23 cellular contexts compared by ENCODE assay signal in genomic region chr20:13648872-13649271, GRCh38.
"Had no signal": no experiment of that assay in that cellular context is flagged by ENCODE, and none has a peak within 500 bp of the region (broad histone marks: within the 10 kb centered on the region; RNA-seq: fewer than 3 reads in every experiment).

No MANE protein-coding gene starts in this region.

- FAIRE-seq: endometrium, frontal cortex had no signal

- H3K4me3 ChIP-seq: body of pancreas, cardiac muscle cell, colonic mucosa, neural progenitor cell, transverse colon had no signal

- H3K4me1 ChIP-seq: body of pancreas, colonic mucosa, transverse colon had no signal

- H3K27me3 ChIP-seq: body of pancreas, cardiac muscle cell, colonic mucosa, neural progenitor cell, transverse colon had no signal

- H3K36me3 ChIP-seq: cardiac muscle cell, colonic mucosa, neural progenitor cell, transverse colon had no signal

- H3K27ac ChIP-seq: body of pancreas, cardiac muscle cell, colonic mucosa, epithelial cell of prostate, neural progenitor cell, transverse colon had no signal

- ATAC-seq: activated CD4-positive, alpha-beta T cell treated with anti-CD3 and anti-CD28 coated beads for 36 hours; activated CD8-positive, alpha-beta memory T cell treated with anti-CD3 and anti-CD28 coated beads, Interleukin-2, amount 10 ng/mL, durations not matched to agents 7 days and 5 days; activated CD8-positive, alpha-beta T cell treated with anti-CD3 and anti-CD28 coated beads, Interleukin-2, amount 10 ng/mL, durations not matched to agents 7 days and 5 days; activated naive CD4-positive, alpha-beta T cell treated with anti-CD3 and anti-CD28 coated beads, Interleukin-2, amount 50 U/mL, for 72 hours; body of pancreas had no signal

- H3K9me3 ChIP-seq: body of pancreas, colonic mucosa, transverse colon had no signal

- H3K9ac ChIP-seq: neural progenitor cell had no signal

- DNase-seq: activated B cell treated with CpG ODN at 0.5 μM for 24 hours; activated CD4-positive, alpha-beta T cell treated with anti-CD3 and anti-CD28 coated beads for 36 hours; activated CD8-positive, alpha-beta memory T cell treated with anti-CD3 and anti-CD28 coated beads, Interleukin-2, amount 10 ng/mL, durations not matched to agents 7 days and 5 days; activated CD8-positive, alpha-beta T cell treated with anti-CD3 and anti-CD28 coated beads, Interleukin-2, amount 10 ng/mL, durations not matched to agents 7 days and 5 days; activated naive CD4-positive, alpha-beta T cell; activated T-cell treated with anti-CD3 and anti-CD28 coated beads, Interleukin-2, amount 50 U/mL, for 48 hours; cerebellar nuclear complex; effector CD8-positive, alpha-beta T cell; mammary epithelial cell; naive B cell; posterior cingulate gyrus; stimulated activated CD4-positive, alpha-beta T cell treated with anti-CD3 and anti-CD28 coated beads, Interleukin-2, amount 100 ng/mL, for 48 hours; stimulated activated naive CD4-positive, alpha-beta T cell treated with Interleukin-2 at 50 U/mL for 16 hours; T-helper 1 cell had no signal
